In the genomic region with DNA sequence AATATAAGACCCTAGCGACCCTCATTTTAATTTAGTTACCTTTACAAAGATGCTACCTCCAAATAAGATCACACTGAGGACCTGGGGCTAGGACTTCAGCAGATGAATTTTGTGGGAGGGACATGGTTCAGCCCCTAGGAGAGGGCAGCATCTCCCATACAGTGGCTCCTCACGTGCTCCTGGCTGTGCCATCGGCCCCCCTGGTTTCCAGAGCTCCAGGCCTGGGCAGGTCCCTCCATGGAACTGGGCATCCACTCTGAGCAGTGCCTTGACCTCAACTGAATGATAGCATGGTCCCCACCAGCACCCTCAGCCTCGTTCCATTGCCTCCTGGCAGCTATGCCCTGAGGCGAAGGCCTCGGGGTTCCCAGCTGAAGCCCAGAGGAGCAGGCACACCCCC, we compare ENCODE assay signal across 10 cellular contexts. TPM values are rescaled to one million over a fixed set of nuclear protein-coding genes. Genes with fewer than 3 reads are reported as not detected.
"Had no signal": no experiment of that assay in that cellular context is flagged by ENCODE, and none has a peak within 500 bp of the region (broad histone marks: within the 10 kb centered on the region; RNA-seq: fewer than 3 reads in every experiment).

No MANE protein-coding gene starts in this region.

RNA-seq across cellular contexts. Expression of gene CPZ, which starts 39.3 kb away (rescaled TPM):
- total RNA-seq: activated CD4-positive, alpha-beta T cell treated with anti-CD3 and anti-CD28 coated beads, Interleukin-2, amount 10 ng/mL, durations not matched to agents 7 days and 5 days; activated naive CD4-positive, alpha-beta T cell treated with anti-CD3 and anti-CD28 coated beads, Interleukin-2, amount 50 U/mL, for 72 hours; activated naive CD8-positive, alpha-beta T cell treated with anti-CD3 and anti-CD28 coated beads, Interleukin-2, amount 10 ng/mL, durations not matched to agents 7 days and 5 days; activated T-cell treated with anti-CD3 and anti-CD28 coated beads, Interleukin-2, amount 50 U/mL, for 72 hours; dermis microvascular lymphatic vessel endothelial cell; endothelial cell of umbilical vein; T-helper 1 cell treated with Interleukin-12 subunit alpha and Interleukin-12 subunit beta and Interleukin-4 antibody, amounts not matched to agents 30 ng/mL and 1 ng/mL, for 36 hours; T-helper 2 cell treated with Interferon-gamma antibody and Interleukin-4, amounts not matched to agents 100 ng/mL and 5 ng/mL, for 36 hours had no signal
- polyA plus RNA-seq: endothelial cell of umbilical vein had no signal

RNA-seq across cellular contexts. Expression of gene GPR78, which starts 51.7 kb away (rescaled TPM):
- total RNA-seq: activated CD4-positive, alpha-beta T cell treated with anti-CD3 and anti-CD28 coated beads, Interleukin-2, amount 10 ng/mL, durations not matched to agents 7 days and 5 days; activated naive CD8-positive, alpha-beta T cell treated with anti-CD3 and anti-CD28 coated beads, Interleukin-2, amount 10 ng/mL, durations not matched to agents 7 days and 5 days; activated T-cell treated with anti-CD3 and anti-CD28 coated beads, Interleukin-2, amount 50 U/mL, for 72 hours; ascending aorta; colonic mucosa; dermis microvascular lymphatic vessel endothelial cell; endothelial cell of umbilical vein; T-helper 1 cell treated with Interleukin-12 subunit alpha and Interleukin-12 subunit beta and Interleukin-4 antibody, amounts not matched to agents 30 ng/mL and 1 ng/mL, for 36 hours; T-helper 2 cell treated with Interferon-gamma antibody and Interleukin-4, amounts not matched to agents 100 ng/mL and 5 ng/mL, for 36 hours had no signal
- polyA plus RNA-seq: endothelial cell of umbilical vein had no signal
